In the genomic region with DNA sequence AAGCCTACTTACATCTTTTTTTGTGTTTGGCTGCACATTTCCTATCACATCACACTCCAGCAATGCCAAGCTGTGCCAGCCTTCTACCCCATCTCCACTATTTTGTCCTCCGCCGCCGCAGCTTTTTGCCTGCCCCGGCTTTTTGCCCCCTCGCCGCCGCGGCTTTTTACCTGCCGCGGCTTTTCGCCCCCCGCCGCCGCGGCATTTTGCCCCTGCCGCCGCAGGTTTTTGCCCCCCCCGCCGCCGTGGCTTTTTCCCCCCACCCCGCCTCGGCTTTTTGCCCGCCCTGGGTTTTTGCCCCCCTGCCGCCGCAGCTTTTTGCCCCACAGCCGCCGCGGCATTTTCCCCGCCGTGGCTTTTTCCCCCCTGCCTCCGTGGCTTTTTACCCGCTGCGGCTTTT, we compare ENCODE assay signal across 9 cellular contexts.
"Had no signal": no experiment of that assay in that cellular context is flagged by ENCODE, and none has a peak within 500 bp of the region (broad histone marks: within the 10 kb centered on the region; RNA-seq: fewer than 3 reads in every experiment).

No MANE protein-coding gene starts in this region.

- H3K4me3 Mint-ChIP-seq: GM23338, H9, HFFc6 had no signal

- ATAC-seq: GM23338, HCT116 had no signal

- DNase-seq: GM23248, GOT3, H7, H9, HCEC 1CT, HFFc6 had no signal

- H3K27ac Mint-ChIP-seq: GM23338, H9, HFFc6 had no signal

- H3K9me3 ChIP-seq: HAP-1 had no signal

- H3K4me1 ChIP-seq: HAP-1 had no signal

- H3K4me3 ChIP-seq: GM23248, GM23338, HAP-1 had no signal

- H3K27ac ChIP-seq: GM23248 had no signal

- H3K36me3 ChIP-seq: HAP-1 had no signal

- H3K4me1 Mint-ChIP-seq: GM23338, H9 had no signal
